Comparison of ENCODE assay signal across 26 cellular contexts in genomic region chr17:82943339-82943738, GRCh38.
DNase-seq lines count a peak whose midpoint lies in the region; ATAC-seq, FAIRE-seq and TF ChIP-seq lines count a peak whose summit lies in the region.
"Had no signal": no experiment of that assay in that cellular context is flagged by ENCODE, and none has a peak within 500 bp of the region (broad histone marks: within the 10 kb centered on the region; RNA-seq: fewer than 3 reads in every experiment).

No MANE protein-coding gene starts in this region.

- no peaks in the 10 kb centered on the region for H3K27me3 ChIP-seq in right lobe of liver
- H3K27me3 ChIP-seq in spleen (replicated peaks in 1 of 7) = no peaks in the 10 kb centered on the region
- H3K27me3 ChIP-seq in BE2C = no peaks in the 10 kb centered on the region
- H3K27me3 ChIP-seq: brain microvascular endothelial cell, gastrocnemius medialis, SJSA1, suprapubic skin, vagina had no signal

- H3K4me1 Mint-ChIP-seq in WTC11 = no peaks in the 10 kb centered on the region
- peaks cover 0 to 9% of the 10 kb centered on the region in 2 donors for H3K4me1 Mint-ChIP-seq in natural killer cell treated with Interleukin-12 subunit alpha and Interleukin-12 subunit beta and Interleukin-15 and Interleukin-18, amount 100 ng/mL, for 72 hours (ENCODE audit: low read depth in 2 of 2)
- H3K4me1 Mint-ChIP-seq: activated CD4-positive, alpha-beta T cell treated with anti-CD3 and anti-CD28 coated beads, Interleukin-2, amount 10 ng/mL, durations not matched to agents 24 days and 14 days; IgD-negative memory B cell; immature natural killer cell had no signal

- H3K9me3 Mint-ChIP-seq in WTC11 = peaks cover 53% of the 10 kb centered on the region
- H3K9me3 Mint-ChIP-seq in natural killer cell treated with Interleukin-12 subunit alpha and Interleukin-12 subunit beta and Interleukin-15 and Interleukin-18, amount 100 ng/mL, for 72 hours = peaks cover 13% of the 10 kb centered on the region

- H3K36me3 Mint-ChIP-seq in WTC11 = peaks cover 92% of the 10 kb centered on the region
- H3K36me3 Mint-ChIP-seq in natural killer cell treated with Interleukin-12 subunit alpha and Interleukin-12 subunit beta and Interleukin-15 and Interleukin-18, amount 100 ng/mL, for 72 hours = peaks cover 30% of the 10 kb centered on the region

- TF ChIP-seq POLR2A in right lobe of liver (IDR thresholded peaks at IDR 0.05) (no peak), spleen (IDR thresholded peaks at IDR 0.05) (no peak), H54 (IDR thresholded peaks at IDR 0.05; ENCODE audit: low read depth, low read length) (no peak)

- H3K27me3 Mint-ChIP-seq in WTC11 (ENCODE audit: low read depth) = peaks cover 9% of the 10 kb centered on the region
- H3K27me3 Mint-ChIP-seq in natural killer cell treated with Interleukin-12 subunit alpha and Interleukin-12 subunit beta and Interleukin-15 and Interleukin-18, amount 100 ng/mL, for 72 hours = no peaks in the 10 kb centered on the region
- H3K27me3 Mint-ChIP-seq: activated CD4-positive, alpha-beta T cell treated with anti-CD3 and anti-CD28 coated beads, Interleukin-2, amount 10 ng/mL, durations not matched to agents 24 days and 14 days; IgD-negative memory B cell; naive B cell had no signal

- H3K4me3 ChIP-seq in right lobe of liver = no peak overlapping the region
- no peak overlapping the region for H3K4me3 ChIP-seq in spleen
- H3K4me3 ChIP-seq in BE2C (ENCODE audit: low read depth, low read length) = no peak overlapping the region
- H3K4me3 ChIP-seq: gastrocnemius medialis, GM23248, SJSA1, suprapubic skin, vagina had no signal

- WGBS in right lobe of liver (ENCODE audit: insufficient coverage, low coverage, low lambda C conversion rate, missing lambda C conversion rate) = no CpG with 5 or more reads among the region's 7 CpGs
- WGBS in spleen, 5 donors = 87 to 99% (median 97%) methylated on average over 6 to 7 of the region's 7 CpGs

- intact Hi-C loops in right lobe of liver (cut with DNase I) (no loop called here), spleen (cut with DNase I; ENCODE audit: low total_unique reads) (no loop called here)

- ATAC-seq in WTC11 (no peak), right lobe of liver (no peak)
- ATAC-seq in natural killer cell treated with Interleukin-12 subunit alpha and Interleukin-12 subunit beta and Interleukin-15 and Interleukin-18, amount 100 ng/mL, for 72 hours = no peak
- ATAC-seq: gastrocnemius medialis, left lobe of liver had no signal

- H3K9me3 ChIP-seq in right lobe of liver = no peaks in the 10 kb centered on the region
- peaks cover 8 to 52% (median 38%) of the 10 kb centered on the region in 8 donors for H3K9me3 ChIP-seq in spleen
- H3K9me3 ChIP-seq in BE2C = peaks cover 6% of the 10 kb centered on the region

- no peak overlapping the region for H3K27ac ChIP-seq in right lobe of liver
- H3K27ac ChIP-seq in spleen = no peak overlapping the region
- H3K27ac ChIP-seq: brain microvascular endothelial cell, gastrocnemius medialis, GM23248, SJSA1, suprapubic skin, vagina had no signal

- no peak for TF ChIP-seq CTCF in WTC11 (IDR thresholded peaks at IDR 0.05)
- TF ChIP-seq CTCF in right lobe of liver (IDR thresholded peaks at IDR 0.05) = no peak
- no peak for TF ChIP-seq CTCF in spleen (IDR thresholded peaks at IDR 0.05 in 8 of 11, conservative IDR thresholded peaks at IDR 0.05 in 3 of 11)
- TF ChIP-seq CTCF in BE2C (IDR thresholded peaks at IDR 0.05; ENCODE audit: low read depth, low read length) = no peak

- POLR2A ChIA-PET in WTC11 (lab: Charles Lee) = no interaction called here

- H3K27ac Mint-ChIP-seq in WTC11 = no peak overlapping the region
- H3K27ac Mint-ChIP-seq in natural killer cell treated with Interleukin-12 subunit alpha and Interleukin-12 subunit beta and Interleukin-15 and Interleukin-18, amount 100 ng/mL, for 72 hours = no peak overlapping the region
- H3K27ac Mint-ChIP-seq: activated CD4-positive, alpha-beta T cell treated with anti-CD3 and anti-CD28 coated beads, Interleukin-2, amount 10 ng/mL, durations not matched to agents 24 days and 14 days; activated naive CD4-positive, alpha-beta T cell treated with anti-CD3 and anti-CD28 coated beads for 36 hours; naive B cell had no signal

- no peak overlapping the region for H3K4me3 Mint-ChIP-seq in WTC11
- H3K4me3 Mint-ChIP-seq in natural killer cell treated with Interleukin-12 subunit alpha and Interleukin-12 subunit beta and Interleukin-15 and Interleukin-18, amount 100 ng/mL, for 72 hours = no peak overlapping the region
- H3K4me3 Mint-ChIP-seq: activated CD4-positive, alpha-beta T cell treated with anti-CD3 and anti-CD28 coated beads, Interleukin-2, amount 10 ng/mL, durations not matched to agents 24 days and 14 days; activated naive CD4-positive, alpha-beta T cell treated with anti-CD3 and anti-CD28 coated beads for 36 hours; IgD-negative memory B cell; immature natural killer cell had no signal

- peak; percentile 5 for DNase-seq in activated CD8-positive, alpha-beta memory T cell treated with anti-CD3 and anti-CD28 coated beads, Interleukin-2, amount 50 U/mL, for 4 hours
- no peak for DNase-seq in activated CD8-positive, alpha-beta memory T cell treated with anti-CD3 and anti-CD28 coated beads, Interleukin-2, amount 50 U/mL, for 48 hours
- DNase-seq in WTC11 (ENCODE audit: low spot score) (peak; percentile 3), right lobe of liver (peak; percentile 5 to 38 (median 31)), spleen (peak; percentile 20), H54 (ENCODE audit: insufficient read length, low spot score) (no peak), BE2C (no peak)
- no peak for DNase-seq in natural killer cell treated with Interleukin-12 subunit alpha and Interleukin-12 subunit beta and Interleukin-15 and Interleukin-18, amount 100 ng/mL, for 72 hours (ENCODE audit: low spot score)
- DNase-seq: activated CD4-positive, alpha-beta T cell treated with anti-CD3 and anti-CD28 coated beads, Interleukin-2, amount 10 ng/mL, durations not matched to agents 24 days and 14 days; activated naive CD4-positive, alpha-beta T cell treated with anti-CD3 and anti-CD28 coated beads for 36 hours; activated T-cell treated with anti-CD3 and anti-CD28 coated beads, Interleukin-2, amount 50 U/mL, for 48 hours; amniotic stem cell; brain microvascular endothelial cell; gastrocnemius medialis; GM23248; hippocampal formation; immature natural killer cell; naive B cell; stimulated activated naive CD4-positive, alpha-beta T cell treated with Interleukin-2 at 50 U/mL for 16 hours; T-helper 9 cell had no signal

- CTCF ChIA-PET in WTC11 (lab: Charles Lee) = no interaction called here

- peaks cover 0 to 12% (median 0%) of the 10 kb centered on the region in 4 donors for H3K36me3 ChIP-seq in right lobe of liver
- peaks cover 0 to 96% (median 66%) of the 10 kb centered on the region in 6 donors for H3K36me3 ChIP-seq in spleen
- peaks cover 16% of the 10 kb centered on the region for H3K36me3 ChIP-seq in BE2C

- H3K4me1 ChIP-seq in right lobe of liver (no peaks in the 10 kb centered on the region), spleen (no peaks in the 10 kb centered on the region), BE2C (no peaks in the 10 kb centered on the region)
- H3K4me1 ChIP-seq: gastrocnemius medialis, SJSA1, suprapubic skin, vagina had no signal

- no peak for FAIRE-seq in H54 (lab: Jason Lieb, UNC)
- FAIRE-seq: endothelial cell of umbilical vein had no signal

TF ChIP-seq in WTC11, 78 proteins besides CTCF, POLR2A, EP300 and RAD21 (continues in another document):
- TF ChIP-seq ATF1 (CRISPR knock-in tag; IDR thresholded peaks at IDR 0.05) (no peak), GABPB1 (CRISPR knock-in tag; IDR thresholded peaks at IDR 0.05) (no peak), TCF7 (CRISPR knock-in tag; IDR thresholded peaks at IDR 0.05; ENCODE audit: low read depth) (no peak), AFF4 (CRISPR knock-in tag; IDR thresholded peaks at IDR 0.05; ENCODE audit: borderline replicate concordance) (no peak), NR1H2 (CRISPR knock-in tag; IDR thresholded peaks at IDR 0.05) (no peak), FOXJ3 (CRISPR knock-in tag; IDR thresholded peaks at IDR 0.05; ENCODE audit: borderline replicate concordance) (no peak), MXD4 (CRISPR knock-in tag; IDR thresholded peaks at IDR 0.05; ENCODE audit: borderline replicate concordance) (no peak)
- TF ChIP-seq, protein P1, sequence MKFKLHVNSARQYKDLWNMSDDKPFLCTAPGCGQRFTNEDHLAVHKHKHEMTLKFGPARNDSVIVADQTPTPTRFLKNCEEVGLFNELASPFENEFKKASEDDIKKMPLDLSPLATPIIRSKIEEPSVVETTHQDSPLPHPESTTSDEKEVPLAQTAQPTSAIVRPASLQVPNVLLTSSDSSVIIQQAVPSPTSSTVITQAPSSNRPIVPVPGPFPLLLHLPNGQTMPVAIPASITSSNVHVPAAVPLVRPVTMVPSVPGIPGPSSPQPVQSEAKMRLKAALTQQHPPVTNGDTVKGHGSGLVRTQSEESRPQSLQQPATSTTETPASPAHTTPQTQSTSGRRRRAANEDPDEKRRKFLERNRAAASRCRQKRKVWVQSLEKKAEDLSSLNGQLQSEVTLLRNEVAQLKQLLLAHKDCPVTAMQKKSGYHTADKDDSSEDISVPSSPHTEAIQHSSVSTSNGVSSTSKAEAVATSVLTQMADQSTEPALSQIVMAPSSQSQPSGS (CRISPR knock-in tag; IDR thresholded peaks at IDR 0.05; ENCODE audit: borderline replicate concordance, low read depth) = no peak

Comparison
In these comparisons a context has a peak if more than half of its experiments do, and no peak if none do; other contexts are left out.
1. DNase-seq: peak in activated CD8-positive, alpha-beta memory T cell treated with anti-CD3 and anti-CD28 coated beads, Interleukin-2, amount 50 U/mL, for 4 hours (single experiment), WTC11 (single experiment), right lobe of liver (3 of 3) and spleen (single experiment); none in activated CD8-positive, alpha-beta memory T cell treated with anti-CD3 and anti-CD28 coated beads, Interleukin-2, amount 50 U/mL, for 48 hours (single experiment), H54 (single experiment), BE2C (single experiment) and natural killer cell treated with Interleukin-12 subunit alpha and Interleukin-12 subunit beta and Interleukin-15 and Interleukin-18, amount 100 ng/mL, for 72 hours (single experiment).